24 cellular contexts compared by ENCODE assay signal in the genomic region with DNA sequence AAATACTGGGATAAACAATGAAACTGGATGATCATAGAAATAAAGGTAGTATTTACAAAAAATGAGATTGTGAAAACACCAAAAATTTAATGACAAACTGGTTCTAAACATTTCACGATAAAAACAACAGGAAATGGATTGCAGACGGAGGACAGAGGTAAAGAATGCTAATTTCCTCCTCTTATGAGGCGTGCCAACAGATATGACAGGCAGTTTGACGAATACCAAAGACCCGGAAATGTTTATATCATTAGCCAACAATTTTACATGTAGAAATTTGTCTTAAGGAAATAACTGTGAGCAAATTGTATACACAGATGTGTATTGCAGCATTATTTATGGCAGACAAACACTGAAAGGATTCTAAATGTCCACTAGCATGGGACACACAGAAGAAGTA.
"Had no signal": no experiment of that assay in that cellular context is flagged by ENCODE, and none has a peak within 500 bp of the region (broad histone marks: within the 10 kb centered on the region; RNA-seq: fewer than 3 reads in every experiment).

No MANE protein-coding gene starts in this region.

- H3K27ac Mint-ChIP-seq: activated CD4-positive, alpha-beta memory T cell treated with anti-CD3 and anti-CD28 coated beads for 36 hours; activated naive CD4-positive, alpha-beta T cell treated with anti-CD3 and anti-CD28 coated beads, Interleukin-2, amount 10 ng/mL, durations not matched to agents 7 days and 5 days; naive thymus-derived CD4-positive, alpha-beta T cell; T-helper 17 cell; type B pancreatic cell had no signal

- H3K27ac ChIP-seq: body of pancreas, testis, vagina had no signal

- H3K36me3 Mint-ChIP-seq: activated CD4-positive, alpha-beta memory T cell treated with anti-CD3 and anti-CD28 coated beads for 36 hours; activated naive CD4-positive, alpha-beta T cell treated with anti-CD3 and anti-CD28 coated beads, Interleukin-2, amount 10 ng/mL, durations not matched to agents 7 days and 5 days; naive thymus-derived CD4-positive, alpha-beta T cell; type B pancreatic cell had no signal

- H3K27me3 ChIP-seq: body of pancreas, testis, vagina had no signal

- H3K9me3 ChIP-seq: body of pancreas, testis, vagina had no signal

- H3K4me3 ChIP-seq: body of pancreas, testis, vagina had no signal

- H3K4me1 ChIP-seq: body of pancreas, testis, vagina had no signal

- H3K4me3 Mint-ChIP-seq: activated CD4-positive, alpha-beta memory T cell treated with anti-CD3 and anti-CD28 coated beads for 36 hours; activated naive CD4-positive, alpha-beta T cell treated with anti-CD3 and anti-CD28 coated beads, Interleukin-2, amount 10 ng/mL, durations not matched to agents 7 days and 5 days; naive thymus-derived CD4-positive, alpha-beta T cell; neural crest cell; T-helper 17 cell; type B pancreatic cell had no signal

- H3K4me1 Mint-ChIP-seq: activated naive CD4-positive, alpha-beta T cell treated with anti-CD3 and anti-CD28 coated beads, Interleukin-2, amount 10 ng/mL, durations not matched to agents 7 days and 5 days; naive thymus-derived CD4-positive, alpha-beta T cell; neural crest cell; T-helper 17 cell had no signal

- DNase-seq: activated CD4-positive, alpha-beta memory T cell treated with anti-CD3 and anti-CD28 coated beads for 36 hours; activated CD4-positive, alpha-beta T cell treated with anti-CD3 and anti-CD28 coated beads for 48 hours; activated effector memory CD4-positive, alpha-beta T cell treated with anti-CD3 and anti-CD28 coated beads, Interleukin-2, amount 50 U/mL, for 16 hours; activated naive CD4-positive, alpha-beta T cell treated with anti-CD3 and anti-CD28 coated beads, Interleukin-2, amount 10 ng/mL, durations not matched to agents 7 days and 5 days; activated T-cell treated with anti-CD3 and anti-CD28 coated beads, Interleukin-2, amount 50 U/mL, for 48 hours; anterior cingulate cortex; body of pancreas; central memory CD4-positive, alpha-beta T cell; foreskin melanocyte; glutamatergic neuron; hypothalamus; left cardiac atrium; mesendoderm; naive thymus-derived CD4-positive, alpha-beta T cell; retina; stimulated activated CD4-positive, alpha-beta T cell treated with anti-CD3 and anti-CD28 coated beads, Interleukin-2, amount 100 ng/mL, for 48 hours; stimulated activated CD8-positive, alpha-beta memory T cell treated with anti-CD3 and anti-CD28 coated beads, Interleukin-4, amount 100 ng/mL, for 48 hours; stimulated activated naive CD4-positive, alpha-beta T cell; SW 1271; T-helper 17 cell; testis had no signal

- H3K27me3 Mint-ChIP-seq: activated CD4-positive, alpha-beta memory T cell treated with anti-CD3 and anti-CD28 coated beads for 36 hours had no signal

- H3K9me3 Mint-ChIP-seq: activated CD4-positive, alpha-beta memory T cell treated with anti-CD3 and anti-CD28 coated beads for 36 hours; activated naive CD4-positive, alpha-beta T cell treated with anti-CD3 and anti-CD28 coated beads, Interleukin-2, amount 10 ng/mL, durations not matched to agents 7 days and 5 days had no signal

- H3K36me3 ChIP-seq: vagina had no signal
